8 cellular contexts compared by ENCODE assay signal in the genomic region with DNA sequence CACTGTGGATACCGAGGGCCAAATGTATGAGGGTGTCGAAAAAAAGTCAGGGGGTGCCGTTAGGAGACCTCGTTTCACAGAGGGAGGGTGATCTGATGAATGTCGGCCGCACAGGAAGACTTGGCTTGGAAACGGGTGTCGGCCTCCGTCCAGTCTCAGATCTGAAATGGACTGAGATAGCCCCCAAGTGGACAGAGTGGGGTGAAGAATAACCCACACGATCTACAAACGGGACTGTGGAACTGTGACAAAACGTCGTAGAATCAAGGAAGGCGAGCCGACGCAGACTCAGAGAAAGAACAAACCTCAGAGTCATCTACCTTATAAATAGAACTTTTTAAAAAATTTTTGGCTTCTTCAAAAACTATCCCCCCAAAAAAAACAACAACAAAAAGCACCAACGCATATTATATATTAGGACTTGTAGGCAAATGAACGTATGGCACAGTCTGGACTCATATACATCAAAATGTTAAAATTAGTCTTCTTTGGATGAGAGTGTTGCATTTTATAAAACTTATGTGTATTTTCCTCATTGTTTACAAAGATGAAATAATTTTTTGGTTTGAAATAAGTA.
DNase-seq lines count a peak whose midpoint lies in the region; ATAC-seq, FAIRE-seq and TF ChIP-seq lines count a peak whose summit lies in the region.

No MANE protein-coding gene starts in this region.

- H3K27me3 ChIP-seq in SJSA1 (replicated peaks), result no peaks in the 10 kb centered on the region
- H3K27me3 ChIP-seq in thoracic aorta (replicated peaks; ENCODE audit: insufficient read depth), result no peaks in the 10 kb centered on the region

- peak overlapping the region; percentile 66 for H3K27ac ChIP-seq in SJSA1
- peak overlapping the region; percentile 97 to 98 for H3K27ac ChIP-seq in thoracic aorta

- peak; percentile 64 for DNase-seq in ELF-1 (ENCODE audit: low read depth, low spot score)
- peak; percentile 33 for DNase-seq in H54 (ENCODE audit: insufficient read length, low spot score)
- peak; percentile 89 for DNase-seq in M059J (ENCODE audit: low read depth)
- peak in 1 of 2 experiments; percentile 80 for DNase-seq in SJSA1 (ENCODE audit: low read depth in 1 of 2, low spot score in 2 of 2)
- DNase-seq in activated naive CD4-positive, alpha-beta T cell treated with anti-CD3 and anti-CD28 coated beads, Interleukin-2, amount 50 U/mL, for 16 hours, result peak; percentile 50
- peak; percentile 97 for DNase-seq in globus pallidus (ENCODE audit: low spot score)
- DNase-seq in occipital lobe (lab: John Stamatoyannopoulos, UW), result peak; percentile 77
- peak; percentile 75 for DNase-seq in thoracic aorta (ENCODE audit: low spot score)

- peaks cover 18% of the 10 kb centered on the region for H3K4me1 ChIP-seq in SJSA1 (replicated peaks)
- peaks cover 12 to 32% of the 10 kb centered on the region in 2 donors for H3K4me1 ChIP-seq in thoracic aorta (ENCODE audit: control insufficient read depth in 1 of 2, low read depth in 2 of 2)

- peak; percentile 66 for TF ChIP-seq CTCF in thoracic aorta (IDR thresholded peaks at IDR 0.05)

- H3K9me3 ChIP-seq in SJSA1 (replicated peaks), result no peaks in the 10 kb centered on the region
- H3K9me3 ChIP-seq in thoracic aorta, result no peaks in the 10 kb centered on the region

- ATAC-seq in thoracic aorta (ENCODE audit: insufficient number of reproducible peaks, low FRiP score, low read depth), result peak; percentile 95

- H3K4me3 ChIP-seq in SJSA1 (peak overlapping the region; percentile 48), thoracic aorta (peak overlapping the region; percentile 96)

- peak; percentile 33 for FAIRE-seq in H54 (lab: Jason Lieb, UNC)

- no peak for TF ChIP-seq POLR2A in H54 (IDR thresholded peaks at IDR 0.05; ENCODE audit: low read depth, low read length)

- H3K36me3 ChIP-seq in SJSA1 (no peaks in the 10 kb centered on the region), thoracic aorta (no peaks in the 10 kb centered on the region)
